8 cellular contexts compared by ENCODE assay signal in genomic region chr2:7725132-7725849, GRCh38.
DNase-seq lines count a peak whose midpoint lies in the region; ATAC-seq and TF ChIP-seq lines count a peak whose summit lies in the region.

No MANE protein-coding gene starts in this region.

- no peaks in the 10 kb centered on the region for H3K9me3 ChIP-seq in cardiac muscle cell (ENCODE audit: low read depth)
- H3K9me3 ChIP-seq in transverse colon: no peaks in the 10 kb centered on the region

- H3K4me3 ChIP-seq in cardiac muscle cell: no peak overlapping the region
- H3K4me3 ChIP-seq in transverse colon: peak overlapping the region in 1 of 4 donors; percentile 4

- in situ Hi-C loops in transverse colon (cut with MboI; ENCODE audit: low pct_ligation_motif_present in 1 of 4, low pct_unique_long_range_greater_than_20kb in 1 of 4, low sequenced_read_pairs in 3 of 4): no loop called here

- H3K36me3 ChIP-seq in cardiac muscle cell: no peaks in the 10 kb centered on the region
- H3K36me3 ChIP-seq in transverse colon: no peaks in the 10 kb centered on the region

- peak overlapping the region; percentile 91 for H3K4me3 Mint-ChIP-seq in T-helper 2 cell treated with Interferon-gamma antibody and Interleukin-4, amounts not matched to agents 5 μg/mL and 100 μg/mL, for 36 hours
- H3K4me3 Mint-ChIP-seq in stimulated activated naive B cell treated with anti-CD40 and anti-IgM and Interleukin-4, amounts not matched to agents 10 μg/mL and 1 μg/mL and 100 μg/mL, for 72 hours: no peak overlapping the region

- 42 to 54% methylated on average over 4 to 10 of the region's 10 CpGs for WGBS in transverse colon (ENCODE audit: low coverage in 1 of 2), 2 donors

- TF ChIP-seq POLR2A in transverse colon (IDR thresholded peaks at IDR 0.05): peak; percentile 38

- H3K27me3 Mint-ChIP-seq in T-helper 2 cell treated with Interferon-gamma antibody and Interleukin-4, amounts not matched to agents 5 μg/mL and 100 μg/mL, for 36 hours (ENCODE audit: low read depth): no peaks in the 10 kb centered on the region
- H3K27me3 Mint-ChIP-seq in stimulated activated naive B cell treated with anti-CD40 and anti-IgM and Interleukin-4, amounts not matched to agents 10 μg/mL and 1 μg/mL and 100 μg/mL, for 72 hours: peaks cover 0 to 10% of the 10 kb centered on the region in 2 donors

- TF ChIP-seq EP300 in transverse colon (IDR thresholded peaks at IDR 0.05; ENCODE audit: low read depth): no peak

- no peak for ATAC-seq in Right ventricle myocardium inferior
- no peak for ATAC-seq in HG02840 (IDR thresholded peaks at IDR 0.05; ENCODE audit: low FRiP score, unreplicated experiment)
- no peak for ATAC-seq in stimulated activated naive B cell treated with anti-CD40 and anti-IgM and Interleukin-4, amounts not matched to agents 10 μg/mL and 1 μg/mL and 100 μg/mL, for 72 hours (replicated peaks)

- H3K4me1 ChIP-seq in cardiac muscle cell (ENCODE audit: low read depth): no peaks in the 10 kb centered on the region
- peaks cover 0 to 3% (median 0%) of the 10 kb centered on the region in 4 donors for H3K4me1 ChIP-seq in transverse colon

- intact Hi-C loops in Right ventricle myocardium inferior (cut with DNase I) (loop anchor here (10.0 kb wide), 1 partner anchor 960 kb away; the partner anchor contains the start of gene ID2), transverse colon (cut with DNase I; ENCODE audit: low total_unique reads) (no loop called here)

- peaks cover 48% of the 10 kb centered on the region for H3K36me3 Mint-ChIP-seq in T-helper 2 cell treated with Interferon-gamma antibody and Interleukin-4, amounts not matched to agents 5 μg/mL and 100 μg/mL, for 36 hours (ENCODE audit: low read depth)
- H3K36me3 Mint-ChIP-seq in stimulated activated naive B cell treated with anti-CD40 and anti-IgM and Interleukin-4, amounts not matched to agents 10 μg/mL and 1 μg/mL and 100 μg/mL, for 72 hours: no peaks in the 10 kb centered on the region

- no peak overlapping the region for H3K27ac ChIP-seq in cardiac muscle cell
- H3K27ac ChIP-seq in transverse colon: peak overlapping the region in 2 of 4 donors; percentile 10 to 32

- DNase-seq in cardiac muscle cell (ENCODE audit: low read depth in 1 of 2, low spot score in 1 of 2) (peak; percentile 22 to 25), Right ventricle myocardium inferior (ENCODE audit: missing footprints) (no peak), globus pallidus (ENCODE audit: low spot score) (peak; percentile 9), transverse colon (no peak), cortex of kidney (lab: John Stamatoyannopoulos, UW) (no peak)
- peak; percentile 54 for DNase-seq in T-helper 2 cell treated with Interferon-gamma antibody and Interleukin-4, amounts not matched to agents 5 μg/mL and 100 μg/mL, for 36 hours (ENCODE audit: low spot score)
- DNase-seq in stimulated activated naive B cell treated with anti-CD40 and anti-IgM and Interleukin-4, amounts not matched to agents 10 μg/mL and 1 μg/mL and 100 μg/mL, for 72 hours: no peak

- H3K9me3 Mint-ChIP-seq in T-helper 2 cell treated with Interferon-gamma antibody and Interleukin-4, amounts not matched to agents 5 μg/mL and 100 μg/mL, for 36 hours: no peaks in the 10 kb centered on the region
- H3K9me3 Mint-ChIP-seq in stimulated activated naive B cell treated with anti-CD40 and anti-IgM and Interleukin-4, amounts not matched to agents 10 μg/mL and 1 μg/mL and 100 μg/mL, for 72 hours: no peaks in the 10 kb centered on the region

- peak overlapping the region; percentile 95 for H3K27ac Mint-ChIP-seq in T-helper 2 cell treated with Interferon-gamma antibody and Interleukin-4, amounts not matched to agents 5 μg/mL and 100 μg/mL, for 36 hours
- H3K27ac Mint-ChIP-seq in stimulated activated naive B cell treated with anti-CD40 and anti-IgM and Interleukin-4, amounts not matched to agents 10 μg/mL and 1 μg/mL and 100 μg/mL, for 72 hours: no peak overlapping the region

- H3K4me1 Mint-ChIP-seq in T-helper 2 cell treated with Interferon-gamma antibody and Interleukin-4, amounts not matched to agents 5 μg/mL and 100 μg/mL, for 36 hours (ENCODE audit: low read depth): peaks cover 41% of the 10 kb centered on the region
- no peaks in the 10 kb centered on the region for H3K4me1 Mint-ChIP-seq in stimulated activated naive B cell treated with anti-CD40 and anti-IgM and Interleukin-4, amounts not matched to agents 10 μg/mL and 1 μg/mL and 100 μg/mL, for 72 hours

- H3K27me3 ChIP-seq in cardiac muscle cell: no peaks in the 10 kb centered on the region
- H3K27me3 ChIP-seq in transverse colon: no peaks in the 10 kb centered on the region

- TF ChIP-seq CTCF in cardiac muscle cell (IDR thresholded peaks at IDR 0.05; ENCODE audit: low read depth, low read length) (no peak), transverse colon (IDR thresholded peaks at IDR 0.05) (no peak)

Comparison
In these comparisons a context has a peak if more than half of its experiments do, and no peak if none do; other contexts are left out.
1. DNase-seq: peak in cardiac muscle cell (2 of 2), T-helper 2 cell treated with Interferon-gamma antibody and Interleukin-4, amounts not matched to agents 5 μg/mL and 100 μg/mL, for 36 hours (single experiment) and globus pallidus (single experiment); none in Right ventricle myocardium inferior (single experiment), transverse colon (single experiment), stimulated activated naive B cell treated with anti-CD40 and anti-IgM and Interleukin-4, amounts not matched to agents 10 μg/mL and 1 μg/mL and 100 μg/mL, for 72 hours (single experiment) and cortex of kidney (single experiment).